ENCODE assay signal across 10 cellular contexts in the genomic region with DNA sequence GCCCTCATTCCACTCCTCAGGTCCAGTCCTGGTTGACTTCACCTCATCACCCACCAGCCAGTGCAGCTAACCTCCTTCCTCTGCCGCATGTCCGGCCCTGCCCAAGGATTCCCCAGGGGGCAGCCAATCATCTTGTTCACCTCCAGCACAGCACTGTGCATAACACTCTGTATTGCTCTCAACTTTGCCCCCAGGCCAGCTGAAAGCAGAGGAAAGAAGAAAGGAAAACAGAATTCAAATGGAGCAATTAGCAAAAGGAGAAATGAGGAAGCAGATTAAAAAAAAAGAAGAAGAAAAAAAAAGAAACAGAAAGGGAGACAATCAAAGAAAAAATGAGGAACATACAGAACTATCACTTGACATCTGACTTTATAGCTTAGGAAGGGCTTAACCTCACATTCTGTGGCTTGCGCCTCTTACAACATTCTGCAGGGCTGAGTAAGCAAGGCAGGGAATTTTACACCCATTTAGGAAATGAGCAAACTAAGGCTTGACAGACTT. TPM values are rescaled to one million over a fixed set of nuclear protein-coding genes. Genes with fewer than 3 reads are reported as not detected.
A peak's percentile ranks its signal among the peaks of the same experiment; 100 is the strongest.
DNase-seq lines count a peak whose midpoint lies in the region; ATAC-seq and TF ChIP-seq lines count a peak whose summit lies in the region.
"Had no signal": no experiment of that assay in that cellular context is flagged by ENCODE, and none has a peak within 500 bp of the region (broad histone marks: within the 10 kb centered on the region; RNA-seq: fewer than 3 reads in every experiment).

No MANE protein-coding gene starts in this region.

- H3K9me3 Mint-ChIP-seq in activated CD8-positive, alpha-beta T cell treated with anti-CD3 and anti-CD28 coated beads for 36 hours: peaks cover 2% of the 10 kb centered on the region

- H3K27ac Mint-ChIP-seq in activated CD8-positive, alpha-beta T cell treated with anti-CD3 and anti-CD28 coated beads for 36 hours: peak overlapping the region; percentile 33

- H4K8ac ChIP-seq in neuronal stem cell (ENCODE audit: low read depth, low read length): no peak overlapping the region

- no peak overlapping the region for H3K27ac ChIP-seq in neuronal stem cell (replicated peaks; ENCODE audit: low read length)

- POLR2A ChIA-PET in activated CD8-positive, alpha-beta T cell treated with anti-CD3 and anti-CD28 coated beads for 36 hours (lab: Charles Lee): no interaction called here

- H3K9me3 ChIP-seq in neuronal stem cell (replicated peaks in 1 of 2; ENCODE audit: control insufficient read depth in 2 of 2, insufficient read depth in 1 of 2, low read depth in 1 of 2, low read length in 2 of 2): no peaks in the 10 kb centered on the region

- H3K36me3 Mint-ChIP-seq in activated CD8-positive, alpha-beta T cell treated with anti-CD3 and anti-CD28 coated beads for 36 hours (ENCODE audit: low read depth): peaks cover 2% of the 10 kb centered on the region

- H3K18ac ChIP-seq in neuronal stem cell (ENCODE audit: low read length): no peak overlapping the region

- DNase-seq in GF-D8 (lab: John Stamatoyannopoulos, UW) (peak; percentile 89), neuronal stem cell (ENCODE audit: low spot score) (no peak), kidney glomerular epithelial cell (lab: John Stamatoyannopoulos, UW) (no peak), NCI-H1092 (lab: John Stamatoyannopoulos, UW) (no peak)
- no peak for DNase-seq in activated CD8-positive, alpha-beta T cell treated with anti-CD3 and anti-CD28 coated beads for 36 hours
- no peak for DNase-seq in activated CD4-positive, alpha-beta T cell treated with anti-CD3 and anti-CD28 coated beads, Interleukin-2, amount 50 U/mL, for 48 hours
- DNase-seq: central memory CD4-positive, alpha-beta T cell; NCI-H2107 had no signal

- H3K27me3 ChIP-seq in neuronal stem cell (ENCODE audit: control insufficient read depth in 3 of 3, insufficient read depth in 3 of 3, low read depth in 1 of 3, low read length in 3 of 3): no peaks in the 10 kb centered on the region

- no peak overlapping the region for H3K4ac ChIP-seq in neuronal stem cell (ENCODE audit: low read length)

- H2AK5ac ChIP-seq in neuronal stem cell (ENCODE audit: low read depth, low read length): peak overlapping the region; percentile 22

- no peak overlapping the region for H3K14ac ChIP-seq in neuronal stem cell (ENCODE audit: low read length)

- peak; percentile 77 for ATAC-seq in HG03175 (IDR thresholded peaks at IDR 0.05; ENCODE audit: unreplicated experiment)
- no peak for ATAC-seq in activated CD8-positive, alpha-beta T cell treated with anti-CD3 and anti-CD28 coated beads for 36 hours
- ATAC-seq in HG02938 (IDR thresholded peaks at IDR 0.05; ENCODE audit: unreplicated experiment): no peak

- no peak overlapping the region for H3K4me3 Mint-ChIP-seq in activated CD8-positive, alpha-beta T cell treated with anti-CD3 and anti-CD28 coated beads for 36 hours

- no peak overlapping the region for H3K9ac ChIP-seq in neuronal stem cell (ENCODE audit: low read depth, low read length, poor library complexity)

- H3K36me3 ChIP-seq in neuronal stem cell (replicated peaks in 1 of 2; ENCODE audit: control insufficient read depth in 2 of 2, insufficient read depth in 2 of 2, low read length in 2 of 2): no peaks in the 10 kb centered on the region

- H3K4me1 Mint-ChIP-seq in activated CD8-positive, alpha-beta T cell treated with anti-CD3 and anti-CD28 coated beads for 36 hours (ENCODE audit: low read depth): peaks cover 16% of the 10 kb centered on the region

- H2BK15ac ChIP-seq in neuronal stem cell (ENCODE audit: low read length): no peak overlapping the region

- WGBS in neuronal stem cell (ENCODE audit: extremely low coverage in 2 of 2, insufficient read length in 2 of 2, insufficient replicate concordance in 1 of 2), 2 donors: no CpG with 5 or more reads among the region's 3 CpGs

- no peak overlapping the region for H2BK120ac ChIP-seq in neuronal stem cell (ENCODE audit: low read depth, low read length)

- TF ChIP-seq CTCF in activated CD8-positive, alpha-beta T cell treated with anti-CD3 and anti-CD28 coated beads for 36 hours (IDR thresholded peaks at IDR 0.05): no peak

- H4K91ac ChIP-seq in neuronal stem cell (ENCODE audit: low read depth, low read length, poor library complexity): no peak overlapping the region

- no peak overlapping the region for H3K23ac ChIP-seq in neuronal stem cell (ENCODE audit: low read depth, low read length, poor library complexity)

- no peak overlapping the region for H2BK12ac ChIP-seq in neuronal stem cell (ENCODE audit: low read length)

- H3K79me1 ChIP-seq in neuronal stem cell (ENCODE audit: low read depth, low read length): no peaks in the 10 kb centered on the region

- no peak overlapping the region for H3K4me3 ChIP-seq in neuronal stem cell (ENCODE audit: low read length in 2 of 2)

- H3K4me1 ChIP-seq in neuronal stem cell (ENCODE audit: control insufficient read depth in 2 of 2, insufficient read depth in 1 of 2, low read depth in 1 of 2, low read length in 2 of 2): peaks cover 0 to 9% of the 10 kb centered on the region in 2 donors

- no peak overlapping the region for H3K4me2 ChIP-seq in neuronal stem cell (ENCODE audit: insufficient read depth, low read length, poor library complexity, severe bottlenecking)

- intact Hi-C loops in activated CD8-positive, alpha-beta T cell treated with anti-CD3 and anti-CD28 coated beads for 36 hours (cut with micrococcal nuclease): no loop called here

- CTCF ChIA-PET in activated CD8-positive, alpha-beta T cell treated with anti-CD3 and anti-CD28 coated beads for 36 hours (lab: Charles Lee): no interaction called here

- H2AFZ ChIP-seq in neuronal stem cell (ENCODE audit: low read length): no peak overlapping the region

- peaks cover 24% of the 10 kb centered on the region for H3K27me3 Mint-ChIP-seq in activated CD8-positive, alpha-beta T cell treated with anti-CD3 and anti-CD28 coated beads for 36 hours

- no peak overlapping the region for H2BK5ac ChIP-seq in neuronal stem cell (ENCODE audit: low read length)

RNA-seq across cellular contexts. Expression of gene GAS7, which starts 26.1 kb away (rescaled TPM):
- 1 to 10 TPM; 1.6 to 2.1 TPM for total RNA-seq in activated CD8-positive, alpha-beta T cell treated with anti-CD3 and anti-CD28 coated beads for 36 hours
- 5.0 TPM for polyA plus RNA-seq in neuronal stem cell (2013, experiment 1 of 2)
- 5.2 TPM for polyA plus RNA-seq in neuronal stem cell (2013, experiment 2 of 2)
